In the genomic region with DNA sequence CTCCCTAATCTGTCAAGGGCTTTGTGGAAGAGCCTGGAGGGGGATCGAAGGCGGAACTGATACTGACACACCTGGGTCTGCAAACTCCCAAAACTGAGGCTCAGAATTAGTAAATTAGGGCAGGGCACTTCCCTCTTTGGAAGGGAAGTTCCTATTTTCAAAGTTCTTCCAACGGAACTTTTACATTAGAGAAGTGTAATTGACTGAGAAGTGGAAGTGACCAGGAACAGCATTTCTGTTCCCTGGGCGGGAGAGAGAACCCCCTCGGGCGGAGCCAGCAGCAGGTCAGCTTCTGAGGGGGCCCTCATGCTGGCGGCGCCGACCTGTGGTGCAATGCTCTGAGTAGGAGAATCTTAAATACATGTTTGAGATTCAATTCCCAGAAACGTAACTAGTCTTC, we compare ENCODE assay signal across 9 cellular contexts. TPM values are rescaled to one million over a fixed set of nuclear protein-coding genes. Genes with fewer than 3 reads are reported as not detected.
DNase-seq lines count a peak whose midpoint lies in the region; ATAC-seq, FAIRE-seq and TF ChIP-seq lines count a peak whose summit lies in the region.
"Had no signal": no experiment of that assay in that cellular context is flagged by ENCODE, and none has a peak within 500 bp of the region (broad histone marks: within the 10 kb centered on the region; RNA-seq: fewer than 3 reads in every experiment).

No MANE protein-coding gene starts in this region.

- H3K9me2 ChIP-seq in Karpas-422 (replicated peaks; ENCODE audit: insufficient read depth, low read length) = no peaks in the 10 kb centered on the region

- H3K4me3 ChIP-seq in CD4-positive, CD25-positive, alpha-beta regulatory T cell (ENCODE audit: low read depth, low read length) = no peak overlapping the region
- H3K4me3 ChIP-seq in Karpas-422 (ENCODE audit: low read length) = peak overlapping the region; percentile 90

- H3K36me3 ChIP-seq in CD4-positive, CD25-positive, alpha-beta regulatory T cell (ENCODE audit: control insufficient read depth, insufficient read depth, low read length) = no peaks in the 10 kb centered on the region
- no peaks in the 10 kb centered on the region for H3K36me3 ChIP-seq in Karpas-422 (ENCODE audit: insufficient read depth, low read length)

- TF ChIP-seq CTCF in MCF 10A (IDR thresholded peaks at IDR 0.05; ENCODE audit: unreplicated experiment) = no peak
- no peak for TF ChIP-seq CTCF in nephron (IDR thresholded peaks at IDR 0.05; ENCODE audit: unreplicated experiment in 3 of 3)

- CTCF ChIA-PET in MCF 10A (lab: Yijun Ruan, JAX) = interaction anchor here (0.5 to 4.6 kb wide), 30 partner anchors 8 to 1876 kb away, joined by 3 to 25 read pairs (median 5); no protein-coding TSS in a partner anchor

- H3K4me1 ChIP-seq in CD4-positive, CD25-positive, alpha-beta regulatory T cell (ENCODE audit: control insufficient read depth, insufficient read depth, low read length, poor library complexity, severe bottlenecking) = peaks cover 24% of the 10 kb centered on the region
- peaks cover 24% of the 10 kb centered on the region for H3K4me1 ChIP-seq in Karpas-422 (ENCODE audit: low read length)

- peak overlapping the region; percentile 43; the same call in 1 of the 2 replicates for H2AFZ ChIP-seq in Karpas-422 (ENCODE audit: low read length)

- peak overlapping the region; percentile 78 for H3K4me2 ChIP-seq in Karpas-422 (ENCODE audit: low read depth, low read length, poor library complexity, severe bottlenecking)

- ATAC-seq in CD4-positive, CD25-positive, alpha-beta regulatory T cell (ENCODE audit: low read depth in 2 of 2) = no peak
- no peak for ATAC-seq in GM21529 (IDR thresholded peaks at IDR 0.05; ENCODE audit: unreplicated experiment)

- no peak overlapping the region for H3K27ac ChIP-seq in CD4-positive, CD25-positive, alpha-beta regulatory T cell (ENCODE audit: insufficient read depth, low read length, poor library complexity, severe bottlenecking)
- H3K27ac ChIP-seq in Karpas-422 (ENCODE audit: low read length) = 0 out of 2 replicates have a peak overlapping the region, but pooled peaks have one; percentile 34

- peaks cover 37% of the 10 kb centered on the region for H3K79me2 ChIP-seq in Karpas-422 (ENCODE audit: low read length)

- H3K9ac ChIP-seq in Karpas-422 (ENCODE audit: low read length) = peak overlapping the region; percentile 88

- H3K27ac Mint-ChIP-seq in CD4-positive, CD25-positive, alpha-beta regulatory T cell = peak overlapping the region in 2 of 3 donors; percentile 61 to 79
- no peak overlapping the region for H3K27ac Mint-ChIP-seq in MCF 10A (ENCODE audit: low read depth, unreplicated experiment)
- H3K27ac Mint-ChIP-seq in nephron = peak overlapping the region; percentile 64 to 88 (median 64)

- no peak for DNase-seq in CD4-positive, CD25-positive, alpha-beta regulatory T cell
- DNase-seq in Karpas-422 (peak; percentile 52), MCF 10A (ENCODE audit: unreplicated experiment) (no peak), activated gamma-delta T cell treated with Interleukin-2 at 50 U/mL for 16 hours (no peak), NCI-H2227 treated with DMSO at 0.1 percent for 48 hours (lab: John Stamatoyannopoulos, UW) (no peak), RCC 7860 (ENCODE audit: low spot score) (no peak)

- BruUV-seq in MCF 10A (replicated peaks; lab: Mats Ljungman, UMichigan) = no TSS peak

- no peaks in the 10 kb centered on the region for H3K27me3 ChIP-seq in CD4-positive, CD25-positive, alpha-beta regulatory T cell (ENCODE audit: control insufficient read depth, insufficient read depth, low read length)
- no peaks in the 10 kb centered on the region for H3K27me3 ChIP-seq in Karpas-422 (ENCODE audit: low read length)

- no peaks in the 10 kb centered on the region for H3K27me3 Mint-ChIP-seq in CD4-positive, CD25-positive, alpha-beta regulatory T cell
- H3K27me3 Mint-ChIP-seq in MCF 10A (ENCODE audit: insufficient read depth, unreplicated experiment) (no peaks in the 10 kb centered on the region), nephron (ENCODE audit: low read depth) (peaks cover 4% of the 10 kb centered on the region)

- peak overlapping the region; percentile 51 to 87 (median 70) for H3K4me3 Mint-ChIP-seq in CD4-positive, CD25-positive, alpha-beta regulatory T cell
- H3K4me3 Mint-ChIP-seq in MCF 10A (ENCODE audit: unreplicated experiment) (peak overlapping the region; percentile 92), nephron (peak overlapping the region; percentile 81 to 88 (median 85))

- intact Hi-C loops in MCF 10A (cut with micrococcal nuclease) = loop anchor here (1.0 to 5.0 kb wide), 2 partner anchors 79 to 92 kb away; no protein-coding TSS in a partner anchor

- peaks cover 4 to 40% (median 28%) of the 10 kb centered on the region in 4 donors for H3K4me1 Mint-ChIP-seq in CD4-positive, CD25-positive, alpha-beta regulatory T cell
- H3K4me1 Mint-ChIP-seq in MCF 10A (ENCODE audit: insufficient read depth, unreplicated experiment) = peaks cover 6% of the 10 kb centered on the region
- H3K4me1 Mint-ChIP-seq in nephron = peaks cover 34% of the 10 kb centered on the region

- no peak for FAIRE-seq in RCC 7860 (lab: Jason Lieb, UNC)

- H3K9me3 ChIP-seq in CD4-positive, CD25-positive, alpha-beta regulatory T cell (ENCODE audit: control insufficient read depth in 2 of 2, low read length in 2 of 2) = no peaks in the 10 kb centered on the region
- H3K9me3 ChIP-seq in Karpas-422 (ENCODE audit: low read length) = no peaks in the 10 kb centered on the region

- H3K9me3 Mint-ChIP-seq in CD4-positive, CD25-positive, alpha-beta regulatory T cell = no peaks in the 10 kb centered on the region
- H3K9me3 Mint-ChIP-seq in MCF 10A (ENCODE audit: unreplicated experiment) (no peaks in the 10 kb centered on the region), nephron (no peaks in the 10 kb centered on the region)

- no peaks in the 10 kb centered on the region for H4K20me1 ChIP-seq in Karpas-422 (ENCODE audit: insufficient read depth, low read depth, low read length)

- no peaks in the 10 kb centered on the region for H3K36me3 Mint-ChIP-seq in CD4-positive, CD25-positive, alpha-beta regulatory T cell
- H3K36me3 Mint-ChIP-seq in MCF 10A (ENCODE audit: insufficient read depth, unreplicated experiment) (peaks cover 6% of the 10 kb centered on the region), nephron (ENCODE audit: low read depth) (no peaks in the 10 kb centered on the region)

- POLR2A ChIA-PET in MCF 10A (lab: Yijun Ruan, JAX) = interaction anchor here (0.6 to 2.7 kb wide), 8 partner anchors 8 to 279 kb away, joined by 3 to 12 read pairs (median 5); a partner anchor contains a TSS

RNA-seq across cellular contexts. Expression of a gene that starts 1.1 kb away (rescaled TPM):
- 35.6 TPM for total RNA-seq in CD4-positive, CD25-positive, alpha-beta regulatory T cell
- polyA plus RNA-seq in CD4-positive, CD25-positive, alpha-beta regulatory T cell = 10 to 100 TPM in 1 of 4 donors, 1 to 10 TPM in 3; 7.9 to 11.7 (median 8.8) TPM
- total RNA-seq in Karpas-422 (2014; rRNA removed; shearing (Covaris generic); ENCODE audit: low replicate concordance) = 18.0 and 34.0 TPM in 2 replicates
- 35.5 and 45.7 TPM in 2 replicates for total RNA-seq in MCF 10A (2022)

RNA-seq across cellular contexts. Expression of a gene that starts 19.8 kb away (rescaled TPM):
- not detected for total RNA-seq in CD4-positive, CD25-positive, alpha-beta regulatory T cell
- polyA plus RNA-seq in CD4-positive, CD25-positive, alpha-beta regulatory T cell = not detected
- not detected in 2 replicates for total RNA-seq in Karpas-422 (2014; rRNA removed; shearing (Covaris generic); ENCODE audit: low replicate concordance)
- 0.20 TPM in 1 of 2 replicates, not detected in the other for total RNA-seq in MCF 10A (2022)
- total RNA-seq: SK-MEL-5 had no signal

RNA-seq across cellular contexts. Expression of a gene that starts 36.6 kb away (rescaled TPM):
- 7.8 TPM for total RNA-seq in CD4-positive, CD25-positive, alpha-beta regulatory T cell
- polyA plus RNA-seq in CD4-positive, CD25-positive, alpha-beta regulatory T cell = 1 to 10 TPM; 5.0 to 6.7 (median 5.8) TPM
- total RNA-seq in Karpas-422 (2014; rRNA removed; shearing (Covaris generic); ENCODE audit: low replicate concordance) = 2.7 and 7.5 TPM in 2 replicates
- total RNA-seq in MCF 10A (2022) = 16.7 and 18.9 TPM in 2 replicates

RNA-seq across cellular contexts. Expression of a gene that starts 56.2 kb away (rescaled TPM):
- not detected for total RNA-seq in CD4-positive, CD25-positive, alpha-beta regulatory T cell
- polyA plus RNA-seq in CD4-positive, CD25-positive, alpha-beta regulatory T cell = not detected
- not detected in 2 replicates for total RNA-seq in Karpas-422 (2014; rRNA removed; shearing (Covaris generic); ENCODE audit: low replicate concordance)
- total RNA-seq in MCF 10A (2022) = not detected in 2 replicates
